ENCODE assay signal across 7 cellular contexts in genomic region chr17:28716740-28717577, GRCh38. TPM values are rescaled to one million over a fixed set of nuclear protein-coding genes. Genes with fewer than 3 reads are reported as not detected.
DNase-seq lines count a peak whose midpoint lies in the region; ATAC-seq and TF ChIP-seq lines count a peak whose summit lies in the region.
"Had no signal": no experiment of that assay in that cellular context is flagged by ENCODE, and none has a peak within 500 bp of the region (broad histone marks: within the 10 kb centered on the region; RNA-seq: fewer than 3 reads in every experiment).

No MANE protein-coding gene starts in this region.

- peak overlapping the region; percentile 60 for H3K4me3 Mint-ChIP-seq in activated CD4-positive, alpha-beta T cell treated with anti-CD3 and anti-CD28 coated beads, Interleukin-2, amount 10 ng/mL, durations not matched to agents 7 days and 5 days
- peak overlapping the region; percentile 75 for H3K4me3 Mint-ChIP-seq in glutamatergic neuron (ENCODE audit: unreplicated experiment)

- peaks cover 22% of the 10 kb centered on the region for H3K36me3 ChIP-seq in thoracic aorta
- peaks cover 9 to 18% of the 10 kb centered on the region in 2 experiments for H3K36me3 ChIP-seq in SK-N-SH (replicated peaks in 1 of 2; ENCODE audit: control insufficient read depth in 1 of 2, insufficient read depth in 2 of 2, low read length in 1 of 2)

- H3K27ac ChIP-seq in thoracic aorta (peak overlapping the region; percentile 94 to 98), SK-N-SH (ENCODE audit: low read depth in 2 of 2, low read length in 1 of 2) (no peak overlapping the region)

- TF ChIP-seq EP300 in SK-N-SH (IDR thresholded peaks at IDR 0.05; ENCODE audit: borderline replicate concordance in 1 of 2, low read depth in 1 of 2, low read length in 1 of 2), result no peak

- no peak overlapping the region for H3K4me2 ChIP-seq in SK-N-SH

- peaks cover 36% of the 10 kb centered on the region for H3K4me1 Mint-ChIP-seq in activated CD4-positive, alpha-beta T cell treated with anti-CD3 and anti-CD28 coated beads, Interleukin-2, amount 10 ng/mL, durations not matched to agents 7 days and 5 days
- H3K4me1 Mint-ChIP-seq in glutamatergic neuron (ENCODE audit: low read depth, unreplicated experiment), result peaks cover 26% of the 10 kb centered on the region

- peaks cover 13% of the 10 kb centered on the region for H4K20me1 ChIP-seq in SK-N-SH (ENCODE audit: insufficient read depth)

- no peaks in the 10 kb centered on the region for H3K27me3 ChIP-seq in thoracic aorta (replicated peaks; ENCODE audit: insufficient read depth)
- no peaks in the 10 kb centered on the region for H3K27me3 ChIP-seq in SK-N-SH (ENCODE audit: insufficient read depth)

- no peak overlapping the region for H3K9ac ChIP-seq in SK-N-SH

- TF ChIP-seq CTCF in glutamatergic neuron (IDR thresholded peaks at IDR 0.05; ENCODE audit: partially characterized antibody, unreplicated experiment), result no peak
- TF ChIP-seq CTCF in thoracic aorta (IDR thresholded peaks at IDR 0.05), result no peak
- TF ChIP-seq CTCF in SK-N-SH (IDR thresholded peaks at IDR 0.05), result no peak

- no peak for TF ChIP-seq RAD21 in SK-N-SH (IDR thresholded peaks at IDR 0.05; ENCODE audit: low read length)

- H3K27ac Mint-ChIP-seq in activated CD4-positive, alpha-beta T cell treated with anti-CD3 and anti-CD28 coated beads, Interleukin-2, amount 10 ng/mL, durations not matched to agents 7 days and 5 days, result no peak overlapping the region
- H3K27ac Mint-ChIP-seq in glutamatergic neuron (ENCODE audit: unreplicated experiment), result no peak overlapping the region

- no peak overlapping the region for H2AFZ ChIP-seq in SK-N-SH (ENCODE audit: low read depth)

- no peaks in the 10 kb centered on the region for H3K9me3 Mint-ChIP-seq in activated CD4-positive, alpha-beta T cell treated with anti-CD3 and anti-CD28 coated beads, Interleukin-2, amount 10 ng/mL, durations not matched to agents 7 days and 5 days
- H3K9me3 Mint-ChIP-seq in glutamatergic neuron (ENCODE audit: unreplicated experiment), result peaks cover 20% of the 10 kb centered on the region

- 85% methylated on average over 49 of the region's 63 CpGs for WGBS in SK-N-SH (ENCODE audit: low lambda C conversion rate)

- peaks cover 23% of the 10 kb centered on the region for H3K79me2 ChIP-seq in SK-N-SH (ENCODE audit: insufficient read depth)

- CTCF ChIA-PET in activated CD4-positive, alpha-beta T cell treated with anti-CD3 and anti-CD28 coated beads, Interleukin-2, amount 10 ng/mL, durations not matched to agents 7 days and 5 days (lab: Charles Lee), result interaction anchor here (0.9 to 7.7 kb wide), 3 partner anchors 9 to 70 kb away, joined by 3 to 69 read pairs (median 4); partner anchors contain the start of genes NEK8 and TLCD1
- CTCF ChIA-PET in SK-N-SH (lab: Yijun Ruan, JAX), result interaction anchor here (1.5 kb wide), 2 partner anchors 9 to 47 kb away, joined by 3 to 12 read pairs; partner anchors contain the start of gene TLCD1

- H3F3A ChIP-seq in SK-N-SH (replicated peaks; ENCODE audit: insufficient read depth), result peaks cover 28% of the 10 kb centered on the region

- no peaks in the 10 kb centered on the region for H3K9me2 ChIP-seq in SK-N-SH

- peaks cover 20% of the 10 kb centered on the region for H3K36me3 Mint-ChIP-seq in activated CD4-positive, alpha-beta T cell treated with anti-CD3 and anti-CD28 coated beads, Interleukin-2, amount 10 ng/mL, durations not matched to agents 7 days and 5 days (ENCODE audit: low read depth)
- H3K36me3 Mint-ChIP-seq in glutamatergic neuron (ENCODE audit: unreplicated experiment), result no peaks in the 10 kb centered on the region

- H3K27me3 Mint-ChIP-seq in activated CD4-positive, alpha-beta T cell treated with anti-CD3 and anti-CD28 coated beads, Interleukin-2, amount 10 ng/mL, durations not matched to agents 7 days and 5 days, result peaks cover 13% of the 10 kb centered on the region
- peaks cover 22% of the 10 kb centered on the region for H3K27me3 Mint-ChIP-seq in glutamatergic neuron (ENCODE audit: unreplicated experiment)

- H3K9me3 ChIP-seq in thoracic aorta (no peaks in the 10 kb centered on the region), SK-N-SH (no peaks in the 10 kb centered on the region)

- POLR2A ChIA-PET in activated CD4-positive, alpha-beta T cell treated with anti-CD3 and anti-CD28 coated beads, Interleukin-2, amount 10 ng/mL, durations not matched to agents 7 days and 5 days (lab: Charles Lee), result no interaction called here
- POLR2A ChIA-PET in SK-N-SH (lab: Yijun Ruan, JAX), result no interaction called here

- no peak for DNase-seq in activated CD4-positive, alpha-beta T cell treated with anti-CD3 and anti-CD28 coated beads, Interleukin-2, amount 10 ng/mL, durations not matched to agents 7 days and 5 days
- DNase-seq in activated CD4-positive, alpha-beta T cell treated with anti-CD3 and anti-CD28 coated beads, Interleukin-2, amount 50 U/mL, for 1 hour, result no peak
- DNase-seq in glutamatergic neuron (peak; percentile 50), thoracic aorta (ENCODE audit: low spot score) (no peak), SK-N-SH (no peak)
- no peak for DNase-seq in activated T-cell treated with anti-CD3 and anti-CD28 coated beads, Interleukin-2, amount 50 U/mL, for 48 hours
- DNase-seq: DND-41 had no signal

- H3K4me3 ChIP-seq in thoracic aorta (peak overlapping the region; percentile 80), SK-N-SH (ENCODE audit: low read depth in 2 of 2, low read length in 1 of 2) (no peak overlapping the region)

- H3K4me1 ChIP-seq in thoracic aorta (ENCODE audit: control insufficient read depth in 1 of 2, low read depth in 2 of 2), result peaks cover 29 to 54% of the 10 kb centered on the region in 2 donors
- H3K4me1 ChIP-seq in SK-N-SH (ENCODE audit: control insufficient read depth in 1 of 2, insufficient read depth in 2 of 2, low read depth in 1 of 2, low read length in 1 of 2), result peaks cover 0 to 5% of the 10 kb centered on the region in 2 experiments; a peak in 2 of 4 replicates

- no peak for ATAC-seq in thoracic aorta (ENCODE audit: insufficient number of reproducible peaks, low FRiP score, low read depth)

TF ChIP-seq in SK-N-SH, 30 proteins besides CTCF, POLR2A, EP300 and RAD21 (continues in another document):
- TF ChIP-seq, protein P1, sequence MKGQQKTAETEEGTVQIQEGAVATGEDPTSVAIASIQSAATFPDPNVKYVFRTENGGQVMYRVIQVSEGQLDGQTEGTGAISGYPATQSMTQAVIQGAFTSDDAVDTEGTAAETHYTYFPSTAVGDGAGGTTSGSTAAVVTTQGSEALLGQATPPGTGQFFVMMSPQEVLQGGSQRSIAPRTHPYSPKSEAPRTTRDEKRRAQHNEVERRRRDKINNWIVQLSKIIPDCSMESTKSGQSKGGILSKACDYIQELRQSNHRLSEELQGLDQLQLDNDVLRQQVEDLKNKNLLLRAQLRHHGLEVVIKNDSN (IDR thresholded peaks at IDR 0.05; ENCODE audit: borderline replicate concordance, low read depth), result no peak
- no peak for TF ChIP-seq SIN3A (IDR thresholded peaks at IDR 0.05; ENCODE audit: borderline replicate concordance, low read depth, low read length)
- TF ChIP-seq EZH2phosphoT487 (IDR thresholded peaks at IDR 0.05; ENCODE audit: borderline replicate concordance, low read depth), result no peak
- TF ChIP-seq SMC3 (IDR thresholded peaks at IDR 0.05; ENCODE audit: low read depth, low read length), result no peak
- no peak for TF ChIP-seq RCOR1 (IDR thresholded peaks at IDR 0.05; ENCODE audit: low read length)
- no peak for TF ChIP-seq FOXJ3 (CRISPR knock-in tag; IDR thresholded peaks at IDR 0.05)
- no peak for TF ChIP-seq MXI1 (IDR thresholded peaks at IDR 0.05; ENCODE audit: low read depth, low read length)

RNA-seq across cellular contexts. Expression of gene RAB34, which starts 0.7 kb away (rescaled TPM):
- 10 to 100 TPM; 11.0 to 11.8 TPM for total RNA-seq in activated CD4-positive, alpha-beta T cell treated with anti-CD3 and anti-CD28 coated beads, Interleukin-2, amount 10 ng/mL, durations not matched to agents 7 days and 5 days
- total RNA-seq in glutamatergic neuron (ENCODE audit: unreplicated experiment) (54.3 TPM), thoracic aorta (100 to 1,000 TPM; 288 to 381 TPM)
- polyA plus RNA-seq in SK-N-SH (2012; rRNA removed), result 0.06 and 0.18 TPM in 2 replicates
- polyA plus RNA-seq in SK-N-SH (2012; cell fraction: cytosol; rRNA removed), result 0.03 and 0.22 TPM in 2 replicates
- polyA plus RNA-seq in SK-N-SH (2012; cell fraction: nucleus; rRNA removed), result 0.50 and 0.54 TPM in 2 replicates

RNA-seq across cellular contexts. Expression of gene RPL23A, which starts 2.8 kb away (rescaled TPM):
- 1,000 to 10,000 TPM; 1,884 to 2,250 TPM for total RNA-seq in activated CD4-positive, alpha-beta T cell treated with anti-CD3 and anti-CD28 coated beads, Interleukin-2, amount 10 ng/mL, durations not matched to agents 7 days and 5 days
- total RNA-seq in glutamatergic neuron (ENCODE audit: unreplicated experiment), result 627 TPM
- total RNA-seq in thoracic aorta, result 100 to 1,000 TPM; 279 to 387 TPM
- 1,147 and 1,359 TPM in 2 replicates for polyA plus RNA-seq in SK-N-SH (2012; rRNA removed)
- polyA plus RNA-seq in SK-N-SH (2012; cell fraction: cytosol; rRNA removed), result 1,566 and 2,493 TPM in 2 replicates
- polyA plus RNA-seq in SK-N-SH (2012; cell fraction: nucleus; rRNA removed), result 219 and 277 TPM in 2 replicates

RNA-seq across cellular contexts. Expression of gene PROCA1, which starts 5.3 kb away (rescaled TPM):
- 1 to 10 TPM; 5.5 to 5.7 TPM for total RNA-seq in activated CD4-positive, alpha-beta T cell treated with anti-CD3 and anti-CD28 coated beads, Interleukin-2, amount 10 ng/mL, durations not matched to agents 7 days and 5 days
- total RNA-seq in glutamatergic neuron (ENCODE audit: unreplicated experiment) (36.5 TPM), thoracic aorta (1 to 10 TPM; 1.1 to 1.8 TPM)
- polyA plus RNA-seq in SK-N-SH (2012; rRNA removed), result 6.4 and 7.1 TPM in 2 replicates
- polyA plus RNA-seq in SK-N-SH (2012; cell fraction: cytosol; rRNA removed), result 2.3 and 3.3 TPM in 2 replicates
- polyA plus RNA-seq in SK-N-SH (2012; cell fraction: nucleus; rRNA removed), result 41.6 and 58.1 TPM in 2 replicates

RNA-seq across cellular contexts. Expression of gene TLCD1, which starts 9.1 kb away (rescaled TPM):
- 1 to 10 TPM; 2.1 to 2.3 TPM for total RNA-seq in activated CD4-positive, alpha-beta T cell treated with anti-CD3 and anti-CD28 coated beads, Interleukin-2, amount 10 ng/mL, durations not matched to agents 7 days and 5 days
- 8.2 TPM for total RNA-seq in glutamatergic neuron (ENCODE audit: unreplicated experiment)
- 1 to 10 TPM in 1 of 2 donors, not detected in 1; 1.9 TPM for total RNA-seq in thoracic aorta
- 18.3 and 21.6 TPM in 2 replicates for polyA plus RNA-seq in SK-N-SH (2012; rRNA removed)
- 15.0 and 18.4 TPM in 2 replicates for polyA plus RNA-seq in SK-N-SH (2012; cell fraction: cytosol; rRNA removed)
- 6.5 and 7.8 TPM in 2 replicates for polyA plus RNA-seq in SK-N-SH (2012; cell fraction: nucleus; rRNA removed)

RNA-seq across cellular contexts. Expression of gene NEK8, which starts 11.6 kb away (rescaled TPM):
- 1 to 10 TPM; 7.3 TPM for total RNA-seq in activated CD4-positive, alpha-beta T cell treated with anti-CD3 and anti-CD28 coated beads, Interleukin-2, amount 10 ng/mL, durations not matched to agents 7 days and 5 days
- total RNA-seq in glutamatergic neuron (ENCODE audit: unreplicated experiment), result 5.9 TPM
- total RNA-seq in thoracic aorta, result 1 to 10 TPM; 1.5 to 2.2 TPM
- 6.0 and 11.0 TPM in 2 replicates for polyA plus RNA-seq in SK-N-SH (2012; rRNA removed)
- polyA plus RNA-seq in SK-N-SH (2012; cell fraction: cytosol; rRNA removed), result 3.3 and 3.7 TPM in 2 replicates
- polyA plus RNA-seq in SK-N-SH (2012; cell fraction: nucleus; rRNA removed), result 26.3 and 30.9 TPM in 2 replicates

Comparison
In these comparisons a context has a peak if more than half of its experiments do, and no peak if none do; other contexts are left out.
1. H3K27ac ChIP-seq: peak in thoracic aorta (2 of 2); none in SK-N-SH (0 of 2).